Comparison of ENCODE assay signal across 10 cellular contexts in the genomic region with DNA sequence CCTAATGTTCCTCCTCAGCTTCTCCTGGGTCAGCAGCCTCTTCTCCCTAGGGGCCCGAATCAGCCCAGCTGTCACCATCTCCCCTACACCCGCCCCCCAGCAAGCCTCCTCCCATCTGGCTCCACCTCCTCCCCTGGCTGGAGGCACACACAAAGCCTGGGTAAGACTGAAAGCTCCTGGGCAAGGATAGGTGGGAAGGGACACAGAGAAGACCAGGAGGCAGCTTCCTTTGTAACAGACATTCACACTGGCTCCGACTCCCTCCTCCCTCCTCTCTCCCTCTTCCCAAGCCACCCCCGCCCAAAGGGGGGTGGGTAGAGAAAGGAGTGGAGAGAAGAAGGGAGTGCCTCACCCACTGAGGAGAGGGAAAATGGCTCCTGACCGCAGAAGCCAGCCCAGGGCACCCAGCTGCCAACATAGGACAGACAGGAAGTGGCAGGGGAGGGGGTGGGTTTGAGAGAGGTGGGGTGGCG. TPM values are rescaled to one million over a fixed set of nuclear protein-coding genes. Genes with fewer than 3 reads are reported as not detected.
DNase-seq lines count a peak whose midpoint lies in the region; ATAC-seq and TF ChIP-seq lines count a peak whose summit lies in the region.
"Had no signal": no experiment of that assay in that cellular context is flagged by ENCODE, and none has a peak within 500 bp of the region (broad histone marks: within the 10 kb centered on the region; RNA-seq: fewer than 3 reads in every experiment).

No MANE protein-coding gene starts in this region.

- DNase-seq in G401 (ENCODE audit: low spot score) (peak; percentile 16), caudate nucleus (lab: John Stamatoyannopoulos, UW) (peak in 17 of 61 donors; percentile 6 to 64 (median 32)), mesendoderm (peak; percentile 65), aorta (peak; percentile 64 to 81), NCI-H345 (lab: John Stamatoyannopoulos, UW) (no peak), NK-92 (lab: John Stamatoyannopoulos, UW; ENCODE audit: unreplicated experiment) (no peak), NCI-H1105 (lab: John Stamatoyannopoulos, UW) (no peak)

- no peak overlapping the region for H2BK5ac ChIP-seq in mesendoderm (ENCODE audit: low read length)

- peaks cover 20% of the 10 kb centered on the region for H3K79me1 ChIP-seq in mesendoderm (ENCODE audit: low read length)

- WGBS in mesendoderm (ENCODE audit: extremely low coverage, insufficient coverage, low lambda C conversion rate), result no CpG with 5 or more reads among the region's 6 CpGs
- 6 to 15% methylated on average over 5 to 6 of the region's 6 CpGs for WGBS in aorta, 2 donors

- H2AK5ac ChIP-seq in mesendoderm (ENCODE audit: low read length), result no peak overlapping the region

- H3K4me2 ChIP-seq in OCI-LY1 (ENCODE audit: low read length) (peak overlapping the region; percentile 53), mesendoderm (ENCODE audit: low read length) (no peak overlapping the region)

- no peak for ATAC-seq in aorta (ENCODE audit: low FRiP score)
- ATAC-seq: K562, left colon had no signal

- H3K27me3 ChIP-seq in OCI-LY1 (ENCODE audit: insufficient read depth, low read length) (no peaks in the 10 kb centered on the region), mesendoderm (ENCODE audit: insufficient read depth, low read length, poor library complexity) (no peaks in the 10 kb centered on the region), aorta (ENCODE audit: control insufficient read depth in 1 of 2, insufficient read depth in 2 of 2, low read length in 1 of 2) (no peaks in the 10 kb centered on the region)

- in situ Hi-C loops in G401 (cut with HindIII; ENCODE audit: low sequenced_read_pairs), result no loop called here

- peak overlapping the region; percentile 18 for H3K56ac ChIP-seq in mesendoderm (ENCODE audit: low read length)

- H2BK15ac ChIP-seq in mesendoderm (replicated peaks; ENCODE audit: low read depth), result no peak overlapping the region

- peaks cover 5% of the 10 kb centered on the region for H3F3A ChIP-seq in OCI-LY1 (ENCODE audit: insufficient read depth, low read length)

- peaks cover 27% of the 10 kb centered on the region for H3K79me2 ChIP-seq in OCI-LY1 (ENCODE audit: insufficient read depth, low read length)
- peaks cover 40% of the 10 kb centered on the region for H3K79me2 ChIP-seq in mesendoderm (ENCODE audit: control insufficient read depth, insufficient read depth, low read length)

- H3K9ac ChIP-seq in OCI-LY1 (ENCODE audit: low read length) (peak overlapping the region; percentile 21; the same call in 1 of the 2 replicates), mesendoderm (ENCODE audit: low read length) (peak overlapping the region; percentile 1)

- H4K20me1 ChIP-seq in OCI-LY1 (ENCODE audit: insufficient read depth, low read length), result no peaks in the 10 kb centered on the region; the same call in 1 of the 2 replicates

- H3K36me3 ChIP-seq in OCI-LY1 (ENCODE audit: insufficient read depth, low read length), result peaks cover 73% of the 10 kb centered on the region
- H3K36me3 ChIP-seq in mesendoderm (ENCODE audit: control insufficient read depth, insufficient read depth, low read length), result peaks cover 25% of the 10 kb centered on the region
- H3K36me3 ChIP-seq in aorta (ENCODE audit: control insufficient read depth in 1 of 2, insufficient read depth in 2 of 2, low read length in 1 of 2), result peaks cover 15 to 20% of the 10 kb centered on the region in 2 donors

- no peak overlapping the region for H4K5ac ChIP-seq in mesendoderm (ENCODE audit: low read length)

- H4K8ac ChIP-seq in mesendoderm (ENCODE audit: low read depth, low read length), result no peak overlapping the region

- H3K4me3 ChIP-seq in OCI-LY1 (ENCODE audit: low read depth, low read length, poor library complexity, severe bottlenecking), result peak overlapping the region; percentile 83
- H3K4me3 ChIP-seq in mesendoderm (ENCODE audit: low read length), result no peak overlapping the region
- H3K4me3 ChIP-seq in aorta (ENCODE audit: low read length in 2 of 2), result no peak overlapping the region
- H3K4me3 ChIP-seq: K562 had no signal

- peak overlapping the region; percentile 32 for H3K27ac ChIP-seq in OCI-LY1 (ENCODE audit: low read depth, low read length, poor library complexity, severe bottlenecking)
- H3K27ac ChIP-seq in caudate nucleus (ENCODE audit: low read depth, low read length), result peak overlapping the region; percentile 11
- H3K27ac ChIP-seq in mesendoderm (ENCODE audit: low read depth, low read length), result no peak overlapping the region
- no peak overlapping the region for H3K27ac ChIP-seq in aorta (ENCODE audit: low read depth in 1 of 2, low read length in 2 of 2)

- no peak for TF ChIP-seq CTCF in OCI-LY1 (IDR thresholded peaks at IDR 0.05; ENCODE audit: low read length)

- intact Hi-C loops in aorta (cut with DNase I), result loop anchor here in 1 of 2 donors (5.0 kb wide), 1 partner anchor 36 kb away; a partner anchor contains a TSS

- H3K9me3 ChIP-seq in OCI-LY1 (ENCODE audit: low read length) (no peaks in the 10 kb centered on the region), aorta (ENCODE audit: control insufficient read depth, low read length) (no peaks in the 10 kb centered on the region)

- no peak overlapping the region for H2AFZ ChIP-seq in OCI-LY1 (ENCODE audit: low read length)

- no peak overlapping the region for H2BK120ac ChIP-seq in mesendoderm (ENCODE audit: low read depth, low read length)

- H3K23ac ChIP-seq in mesendoderm (ENCODE audit: low read length), result no peak overlapping the region

- no peaks in the 10 kb centered on the region for H3K9me2 ChIP-seq in OCI-LY1 (ENCODE audit: low read depth, low read length)

- no peak overlapping the region for H3K4ac ChIP-seq in mesendoderm (ENCODE audit: low read depth, low read length)

- no peak overlapping the region for H3K18ac ChIP-seq in mesendoderm (ENCODE audit: low read length)

- H3K4me1 ChIP-seq in OCI-LY1 (ENCODE audit: insufficient read depth, low read length, severe bottlenecking), result peaks cover 43% of the 10 kb centered on the region
- peaks cover 12% of the 10 kb centered on the region for H3K4me1 ChIP-seq in mesendoderm (ENCODE audit: control insufficient read depth, low read depth, low read length)
- H3K4me1 ChIP-seq in aorta (ENCODE audit: control insufficient read depth in 1 of 2, insufficient read depth in 2 of 2, low read length in 2 of 2), result peaks cover 0 to 3% of the 10 kb centered on the region in 2 donors

RNA-seq across cellular contexts. Expression of a gene that starts 4.0 kb away (rescaled TPM):
- 374 and 375 TPM in 2 replicates for total RNA-seq in G401 (2014; rRNA removed; shearing (Covaris generic))
- 145 TPM for polyA plus RNA-seq in mesendoderm (2013, experiment 1 of 2)
- polyA plus RNA-seq in mesendoderm (2013, experiment 2 of 2), result 139 TPM
- 100 to 1,000 TPM; 174 to 195 TPM for total RNA-seq in aorta
- polyA plus RNA-seq in aorta, result 100 to 1,000 TPM in 1 of 2 donors, 10 to 100 TPM in 1; 73.1 to 110 TPM

RNA-seq across cellular contexts. Expression of a gene that starts 32.6 kb away (rescaled TPM):
- total RNA-seq in G401 (2014; rRNA removed; shearing (Covaris generic)), result 0.03 TPM in 1 of 2 replicates, not detected in the other
- polyA plus RNA-seq in mesendoderm (2013, experiment 1 of 2), result 0.37 TPM
- 0.28 TPM for polyA plus RNA-seq in mesendoderm (2013, experiment 2 of 2)
- 1 to 10 TPM; 2.5 to 3.7 TPM for total RNA-seq in aorta
- polyA plus RNA-seq in aorta, result under 1 TPM; 0.51 to 0.88 TPM

RNA-seq across cellular contexts. Expression of a gene that starts 35.0 kb away (rescaled TPM):
- total RNA-seq in G401 (2014; rRNA removed; shearing (Covaris generic)), result 45.5 and 70.7 TPM in 2 replicates
- 68.0 TPM for polyA plus RNA-seq in mesendoderm (2013, experiment 1 of 2)
- 67.6 TPM for polyA plus RNA-seq in mesendoderm (2013, experiment 2 of 2)
- 10 to 100 TPM; 24.8 to 27.8 TPM for total RNA-seq in aorta
- polyA plus RNA-seq in aorta, result 10 to 100 TPM in 1 of 2 donors, 1 to 10 TPM in 1; 5.4 to 18.8 TPM

RNA-seq across cellular contexts. Expression of a gene that starts 44.1 kb away (rescaled TPM):
- not detected in 2 replicates for total RNA-seq in G401 (2014; rRNA removed; shearing (Covaris generic))
- 0.38 TPM for polyA plus RNA-seq in mesendoderm (2013, experiment 1 of 2)
- polyA plus RNA-seq in mesendoderm (2013, experiment 2 of 2), result 0.55 TPM
- total RNA-seq in aorta, result 1 to 10 TPM; 1.8 to 5.2 TPM
- polyA plus RNA-seq in aorta, result under 1 TPM in 1 of 2 donors, not detected in 1; 0.25 TPM

RNA-seq across cellular contexts. Expression of a gene that starts 47.3 kb away (rescaled TPM):
- 11.7 and 13.2 TPM in 2 replicates for total RNA-seq in G401 (2014; rRNA removed; shearing (Covaris generic))
- 4.3 TPM for polyA plus RNA-seq in mesendoderm (2013, experiment 1 of 2)
- polyA plus RNA-seq in mesendoderm (2013, experiment 2 of 2), result 4.1 TPM
- total RNA-seq in aorta, result 10 to 100 TPM; 28.5 to 60.8 TPM
- polyA plus RNA-seq in aorta, result 100 to 1,000 TPM in 1 of 2 donors, 10 to 100 TPM in 1; 11.1 to 110 TPM

Comparison
In these comparisons a context has a peak if more than half of its experiments do, and no peak if none do; other contexts are left out.
1. DNase-seq: peak in G401 (single experiment), mesendoderm (single experiment) and aorta (2 of 2); none in NCI-H345 (single experiment), NK-92 (single experiment) and NCI-H1105 (single experiment).
2. H3K27ac ChIP-seq: peak in OCI-LY1 (single experiment) and caudate nucleus (single experiment); none in mesendoderm (single experiment) and aorta (0 of 2).